ENCODE assay signal across 22 cellular contexts in the genomic region with DNA sequence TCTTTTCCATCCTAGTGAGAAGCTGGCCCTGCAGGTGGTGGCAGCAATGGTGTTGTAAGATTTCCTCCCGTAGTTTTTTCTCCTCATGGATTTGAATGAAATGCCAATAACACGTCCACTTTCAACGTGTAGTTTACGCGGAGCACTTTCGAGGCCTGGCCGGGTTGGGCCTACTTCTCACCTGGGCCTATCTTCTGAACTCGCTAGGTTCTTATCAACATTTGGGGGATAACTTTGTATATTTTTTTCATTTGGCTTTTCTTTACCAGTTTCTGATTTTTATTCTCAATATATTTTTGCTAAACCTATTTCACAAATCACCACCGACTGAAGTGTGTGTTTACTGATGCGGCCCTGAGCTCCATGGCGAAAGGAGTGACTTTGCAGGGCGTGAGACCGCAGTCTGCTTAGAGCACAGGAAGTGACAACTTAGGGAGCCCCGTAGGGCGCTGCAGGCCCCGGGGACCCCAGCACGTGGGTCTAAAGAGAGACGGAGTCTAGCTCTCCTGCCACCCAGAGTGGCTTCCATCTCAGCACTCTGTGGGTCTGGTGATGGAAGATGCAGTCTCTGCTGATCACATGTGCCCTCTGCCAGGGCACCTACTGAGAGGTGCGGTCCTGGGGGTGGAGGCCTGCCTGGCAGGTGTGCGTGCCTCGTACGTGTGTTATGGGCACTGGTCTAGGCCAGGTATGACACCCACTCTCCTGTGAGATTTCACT. TPM values are rescaled to one million over a fixed set of nuclear protein-coding genes. Genes with fewer than 3 reads are reported as not detected.
A peak's percentile ranks its signal among the peaks of the same experiment; 100 is the strongest.
DNase-seq lines count a peak whose midpoint lies in the region; ATAC-seq and TF ChIP-seq lines count a peak whose summit lies in the region.
"Had no signal": no experiment of that assay in that cellular context is flagged by ENCODE, and none has a peak within 500 bp of the region (broad histone marks: within the 10 kb centered on the region; RNA-seq: fewer than 3 reads in every experiment).

No MANE protein-coding gene starts in this region.

- H3K4me1 Mint-ChIP-seq in CD8-positive, alpha-beta T cell (ENCODE audit: low read depth): no peaks in the 10 kb centered on the region
- no peaks in the 10 kb centered on the region for H3K4me1 Mint-ChIP-seq in effector memory CD8-positive, alpha-beta T cell (ENCODE audit: low read depth in 2 of 2)

- H2BK120ac ChIP-seq in neuronal stem cell (ENCODE audit: low read depth, low read length): no peak overlapping the region

- H3K4me2 ChIP-seq in neuronal stem cell (ENCODE audit: insufficient read depth, low read length, poor library complexity, severe bottlenecking): no peak overlapping the region
- H3K4me2 ChIP-seq: SK-N-SH had no signal

- TF ChIP-seq CTCF in CD8-positive, alpha-beta T cell (IDR thresholded peaks at IDR 0.05): no peak
- TF ChIP-seq CTCF in NB4 (IDR thresholded peaks at IDR 0.05; ENCODE audit: low read depth, low read length): no peak

- H3K9ac ChIP-seq in neuronal stem cell (ENCODE audit: low read depth, low read length, poor library complexity): no peak overlapping the region
- H3K9ac ChIP-seq: parathyroid adenoma, SK-N-SH had no signal

- H2BK5ac ChIP-seq in neuronal stem cell (ENCODE audit: low read length): no peak overlapping the region

- H3K27ac ChIP-seq in CD8-positive, alpha-beta T cell (ENCODE audit: low read depth, low read length): no peak overlapping the region
- H3K27ac ChIP-seq in neuronal stem cell (replicated peaks; ENCODE audit: low read length): no peak overlapping the region
- H3K27ac ChIP-seq: parathyroid adenoma, skin epidermis had no signal

- H3K23ac ChIP-seq in neuronal stem cell (ENCODE audit: low read depth, low read length, poor library complexity): peak overlapping the region; percentile 45

- H4K91ac ChIP-seq in neuronal stem cell (ENCODE audit: low read depth, low read length, poor library complexity): no peak overlapping the region

- no peaks in the 10 kb centered on the region for H3K27me3 ChIP-seq in CD8-positive, alpha-beta T cell (ENCODE audit: insufficient read depth, low read length)
- no peaks in the 10 kb centered on the region for H3K27me3 ChIP-seq in neuronal stem cell (ENCODE audit: control insufficient read depth in 3 of 3, insufficient read depth in 3 of 3, low read depth in 1 of 3, low read length in 3 of 3)
- H3K27me3 ChIP-seq: BE2C had no signal

- H3K36me3 ChIP-seq in CD8-positive, alpha-beta T cell (ENCODE audit: insufficient read depth, low read length): peaks cover 17% of the 10 kb centered on the region
- peaks cover 71 to 100% of the 10 kb centered on the region in 2 donors for H3K36me3 ChIP-seq in neuronal stem cell (replicated peaks in 1 of 2; ENCODE audit: control insufficient read depth in 2 of 2, insufficient read depth in 2 of 2, low read length in 2 of 2)

- peaks cover 7% of the 10 kb centered on the region for H3K79me1 ChIP-seq in neuronal stem cell (ENCODE audit: low read depth, low read length)

- peak overlapping the region; percentile 38 for H3K27ac Mint-ChIP-seq in CD8-positive, alpha-beta T cell
- peak overlapping the region; percentile 23 to 75 for H3K27ac Mint-ChIP-seq in effector memory CD8-positive, alpha-beta T cell

- no peaks in the 10 kb centered on the region for H3K9me3 ChIP-seq in CD8-positive, alpha-beta T cell (ENCODE audit: low read length)
- no peaks in the 10 kb centered on the region for H3K9me3 ChIP-seq in neuronal stem cell (replicated peaks in 1 of 2; ENCODE audit: control insufficient read depth in 2 of 2, insufficient read depth in 1 of 2, low read depth in 1 of 2, low read length in 2 of 2)
- H3K9me3 ChIP-seq: BE2C, SK-N-SH had no signal

- CTCF ChIA-PET in CD8-positive, alpha-beta T cell (lab: Charles Lee): no interaction called here

- no peak overlapping the region for H3K4me3 Mint-ChIP-seq in CD8-positive, alpha-beta T cell
- H3K4me3 Mint-ChIP-seq in effector memory CD8-positive, alpha-beta T cell: no peak overlapping the region
- H3K4me3 Mint-ChIP-seq: brain, HFFc6 had no signal

- peaks cover 74% of the 10 kb centered on the region for H3K36me3 Mint-ChIP-seq in CD8-positive, alpha-beta T cell
- H3K36me3 Mint-ChIP-seq in effector memory CD8-positive, alpha-beta T cell (ENCODE audit: insufficient read depth): peaks cover 74% of the 10 kb centered on the region

- no peak overlapping the region for H3K14ac ChIP-seq in neuronal stem cell (ENCODE audit: low read length)

- H2AFZ ChIP-seq in neuronal stem cell (ENCODE audit: low read length): no peak overlapping the region
- H2AFZ ChIP-seq: parathyroid adenoma had no signal

- no peak for DNase-seq in CD8-positive, alpha-beta T cell
- DNase-seq in NB4 (ENCODE audit: low read depth) (no peak), neuronal stem cell (ENCODE audit: low spot score) (no peak), GOT3 (lab: John Stamatoyannopoulos, UW) (no peak), SIG-M5 treated with dmso at 0.1 percent for 504 hours (lab: John Stamatoyannopoulos, UW; ENCODE audit: unreplicated experiment) (no peak)
- DNase-seq in effector memory CD8-positive, alpha-beta T cell: no peak
- DNase-seq in stimulated activated naive CD4-positive, alpha-beta T cell (lab: John Stamatoyannopoulos, UW): no peak
- DNase-seq: activated CD4-positive, alpha-beta T cell treated with anti-CD3 and anti-CD28 coated beads, Interleukin-2, amount 50 U/mL, for 48 hours; activated effector memory CD4-positive, alpha-beta T cell treated with Interleukin-2 at 50 U/mL for 16 hours; BE2C; effector CD4-positive, alpha-beta T cell; HFFc6; hippocampal formation; NCI-H2029 treated with DMSO at 0.1 percent for 48 hours; NCI-H526; OCI-M1; SK-N-SH; trophoblast cell had no signal

- no peaks in the 10 kb centered on the region for H3K4me1 ChIP-seq in CD8-positive, alpha-beta T cell (ENCODE audit: insufficient read depth, low read length)
- H3K4me1 ChIP-seq in neuronal stem cell (ENCODE audit: control insufficient read depth in 2 of 2, insufficient read depth in 1 of 2, low read depth in 1 of 2, low read length in 2 of 2): no peaks in the 10 kb centered on the region
- H3K4me1 ChIP-seq: parathyroid adenoma had no signal

- no peaks in the 10 kb centered on the region for H3K27me3 Mint-ChIP-seq in CD8-positive, alpha-beta T cell (ENCODE audit: low read depth)
- no peaks in the 10 kb centered on the region for H3K27me3 Mint-ChIP-seq in effector memory CD8-positive, alpha-beta T cell
- H3K27me3 Mint-ChIP-seq: brain had no signal

- no peak overlapping the region for H2BK15ac ChIP-seq in neuronal stem cell (ENCODE audit: low read length)

- H3K4me3 ChIP-seq in CD8-positive, alpha-beta T cell (ENCODE audit: low read depth, low read length): no peak overlapping the region
- H3K4me3 ChIP-seq in NB4 (ENCODE audit: low read depth, low read length) (no peak overlapping the region), neuronal stem cell (ENCODE audit: low read length in 2 of 2) (no peak overlapping the region)
- H3K4me3 ChIP-seq: skin epidermis had no signal

- no peaks in the 10 kb centered on the region for H3K9me3 Mint-ChIP-seq in CD8-positive, alpha-beta T cell
- no peaks in the 10 kb centered on the region for H3K9me3 Mint-ChIP-seq in effector memory CD8-positive, alpha-beta T cell
- H3K9me3 Mint-ChIP-seq: brain, HFFc6 had no signal

- no CpG with 5 or more reads among the region's 22 CpGs for WGBS in neuronal stem cell (ENCODE audit: extremely low coverage in 2 of 2, insufficient read length in 2 of 2, insufficient replicate concordance in 1 of 2), 2 donors

- ATAC-seq in CD8-positive, alpha-beta T cell: no peak
- no peak for ATAC-seq in effector memory CD8-positive, alpha-beta T cell (replicated peaks)
- ATAC-seq in GM18519 (IDR thresholded peaks at IDR 0.05; ENCODE audit: low FRiP score, unreplicated experiment): no peak

- no peak overlapping the region for H3K18ac ChIP-seq in neuronal stem cell (ENCODE audit: low read length)

- intact Hi-C loops in CD8-positive, alpha-beta T cell (cut with DNase I, micrococcal nuclease): no loop called here

- H4K8ac ChIP-seq in neuronal stem cell (ENCODE audit: low read depth, low read length): no peak overlapping the region

- H2AK5ac ChIP-seq in neuronal stem cell (ENCODE audit: low read depth, low read length): no peak overlapping the region

- no peak overlapping the region for H3K4ac ChIP-seq in neuronal stem cell (ENCODE audit: low read length)

- H2BK12ac ChIP-seq in neuronal stem cell (ENCODE audit: low read length): no peak overlapping the region

- POLR2A ChIA-PET in CD8-positive, alpha-beta T cell (lab: Charles Lee): no interaction called here

- TF ChIP-seq POLR2A in NB4 (IDR thresholded peaks at IDR 0.05; ENCODE audit: extremely low read depth, insufficient read length): peak; percentile 19

RNA-seq across cellular contexts. Expression of gene NELFA, which starts 29.1 kb away (rescaled TPM):
- total RNA-seq in CD8-positive, alpha-beta T cell: 10 to 100 TPM; 39.0 to 45.8 TPM
- polyA plus RNA-seq in neuronal stem cell (2013, experiment 1 of 2): 42.9 TPM
- 44.3 TPM for polyA plus RNA-seq in neuronal stem cell (2013, experiment 2 of 2)
